ENCODE assay signal across 12 cellular contexts in genomic region chr2:1168856-1169255, GRCh38.
DNase-seq lines count a peak whose midpoint lies in the region; ATAC-seq and TF ChIP-seq lines count a peak whose summit lies in the region.
"Had no signal": no experiment of that assay in that cellular context is flagged by ENCODE, and none has a peak within 500 bp of the region (broad histone marks: within the 10 kb centered on the region; RNA-seq: fewer than 3 reads in every experiment).

No MANE protein-coding gene starts in this region.

- intact Hi-C loops in naive thymus-derived CD4-positive, alpha-beta T cell (cut with micrococcal nuclease), result loop anchor here in 1 of 2 donors (5.0 to 10.0 kb wide), 2 partner anchors 346 to 383 kb away; no protein-coding TSS in a partner anchor
- intact Hi-C loops in left cardiac atrium (cut with DNase I), result no loop called here

- peak; percentile 21 for DNase-seq in NCI-H2171 (lab: John Stamatoyannopoulos, UW)
- no peak for DNase-seq in glutamatergic neuron
- no peak for DNase-seq in naive thymus-derived CD4-positive, alpha-beta T cell
- DNase-seq in activated effector memory CD4-positive, alpha-beta T cell treated with anti-CD3 and anti-CD28 coated beads, Interleukin-2, amount 50 U/mL, for 16 hours, result no peak
- no peak for DNase-seq in left cardiac atrium
- DNase-seq: BE2C, DMS53, H7, IMR-90 had no signal

- H3K27ac ChIP-seq in BLaER1 treated with 17β-estradiol and CSF1 and Interleukin-3, amounts not matched to agents 10 nM and 100 nM, result no peak overlapping the region
- H3K27ac ChIP-seq in naive thymus-derived CD4-positive, alpha-beta T cell (ENCODE audit: low read depth, low read length), result no peak overlapping the region

- ATAC-seq in naive thymus-derived CD4-positive, alpha-beta T cell, result no peak
- ATAC-seq in HG02852 (IDR thresholded peaks at IDR 0.05; ENCODE audit: unreplicated experiment) (no peak), left cardiac atrium (no peak)
- ATAC-seq: GM23338 had no signal

- POLR2A ChIA-PET in naive thymus-derived CD4-positive, alpha-beta T cell (lab: Charles Lee), result no interaction called here

- H3K4me2 ChIP-seq in BLaER1 treated with 17β-estradiol and CSF1 and Interleukin-3, amounts not matched to agents 10 nM and 100 nM, result peak overlapping the region; percentile 28 to 56 (median 45); a peak in 21 of 22 replicates
- H3K4me2 ChIP-seq: GM23338 had no signal

- peaks cover 10% of the 10 kb centered on the region for H3K4me1 Mint-ChIP-seq in glutamatergic neuron (ENCODE audit: low read depth, unreplicated experiment)
- peaks cover 5 to 48% (median 39%) of the 10 kb centered on the region in 7 donors for H3K4me1 Mint-ChIP-seq in naive thymus-derived CD4-positive, alpha-beta T cell
- H3K4me1 Mint-ChIP-seq: GM23338 had no signal

- H3K4me3 Mint-ChIP-seq in glutamatergic neuron (ENCODE audit: unreplicated experiment), result peak overlapping the region; percentile 46
- peak overlapping the region in 4 of 10 donors; percentile 5 to 47 (median 30) for H3K4me3 Mint-ChIP-seq in naive thymus-derived CD4-positive, alpha-beta T cell
- H3K4me3 Mint-ChIP-seq: GM23338 had no signal

- H3K27ac Mint-ChIP-seq in glutamatergic neuron (ENCODE audit: unreplicated experiment), result no peak overlapping the region
- H3K27ac Mint-ChIP-seq in naive thymus-derived CD4-positive, alpha-beta T cell, result peak overlapping the region in 8 of 9 donors; percentile 40 to 85 (median 71)
- H3K27ac Mint-ChIP-seq: GM23338 had no signal

- H3K27me3 ChIP-seq in BLaER1 treated with 17β-estradiol and CSF1 and Interleukin-3, amounts not matched to agents 10 nM and 100 nM, result peaks cover 0 to 42% (median 0%) of the 10 kb centered on the region in 11 experiments; a peak in 6 of 22 replicates
- no peaks in the 10 kb centered on the region for H3K27me3 ChIP-seq in naive thymus-derived CD4-positive, alpha-beta T cell (ENCODE audit: control insufficient read depth in 2 of 2, insufficient read depth in 2 of 2, low read length in 2 of 2)
- H3K27me3 ChIP-seq: BE2C had no signal

- peaks cover 4% of the 10 kb centered on the region for H3K27me3 Mint-ChIP-seq in glutamatergic neuron (ENCODE audit: unreplicated experiment)
- peaks cover 0 to 6% (median 0%) of the 10 kb centered on the region in 5 donors for H3K27me3 Mint-ChIP-seq in naive thymus-derived CD4-positive, alpha-beta T cell

- peaks cover 29 to 80% (median 66%) of the 10 kb centered on the region in 10 experiments for H3K4me1 ChIP-seq in BLaER1 treated with 17β-estradiol and CSF1 and Interleukin-3, amounts not matched to agents 10 nM and 100 nM
- H3K4me1 ChIP-seq in naive thymus-derived CD4-positive, alpha-beta T cell (ENCODE audit: control insufficient read depth in 2 of 2, insufficient read depth in 2 of 2, low read length in 2 of 2), result peaks cover 0 to 15% of the 10 kb centered on the region in 2 donors
- H3K4me1 ChIP-seq: BE2C had no signal

- CTCF ChIA-PET in naive thymus-derived CD4-positive, alpha-beta T cell (lab: Charles Lee), result no interaction called here

- H4K20me1 ChIP-seq in BLaER1 treated with 17β-estradiol and CSF1 and Interleukin-3, amounts not matched to agents 10 nM and 100 nM, result peaks cover 0 to 4% (median 0%) of the 10 kb centered on the region in 11 experiments; a peak in 1 of 22 replicates

- no peak for TF ChIP-seq CTCF in glutamatergic neuron (IDR thresholded peaks at IDR 0.05; ENCODE audit: partially characterized antibody, unreplicated experiment)

- H3K9me3 Mint-ChIP-seq in glutamatergic neuron (ENCODE audit: unreplicated experiment), result peaks cover 2% of the 10 kb centered on the region
- peaks cover 0 to 24% (median 0%) of the 10 kb centered on the region in 11 donors for H3K9me3 Mint-ChIP-seq in naive thymus-derived CD4-positive, alpha-beta T cell

- H3K9ac ChIP-seq in BLaER1 treated with 17β-estradiol and CSF1 and Interleukin-3, amounts not matched to agents 10 nM and 100 nM, result no peak overlapping the region

- peaks cover 7 to 55% (median 25%) of the 10 kb centered on the region in 11 experiments; a peak in 21 of 22 replicates for H3K9me3 ChIP-seq in BLaER1 treated with 17β-estradiol and CSF1 and Interleukin-3, amounts not matched to agents 10 nM and 100 nM (replicated peaks in 1 of 11)
- H3K9me3 ChIP-seq in naive thymus-derived CD4-positive, alpha-beta T cell (ENCODE audit: control insufficient read depth in 2 of 3, low read length in 3 of 3), result no peaks in the 10 kb centered on the region
- H3K9me3 ChIP-seq: BE2C had no signal

- no peak overlapping the region for H3K4me3 ChIP-seq in BLaER1 treated with 17β-estradiol and CSF1 and Interleukin-3, amounts not matched to agents 10 nM and 100 nM
- H3K4me3 ChIP-seq in naive thymus-derived CD4-positive, alpha-beta T cell (ENCODE audit: low read length), result no peak overlapping the region
- H3K4me3 ChIP-seq: GM23338 had no signal

- H3K36me3 Mint-ChIP-seq in glutamatergic neuron (ENCODE audit: unreplicated experiment), result peaks cover 5% of the 10 kb centered on the region
- H3K36me3 Mint-ChIP-seq in naive thymus-derived CD4-positive, alpha-beta T cell, result peaks cover 0 to 10% (median 0%) of the 10 kb centered on the region in 5 donors

- H3K36me3 ChIP-seq in BLaER1 treated with 17β-estradiol and CSF1 and Interleukin-3, amounts not matched to agents 10 nM and 100 nM, result no peaks in the 10 kb centered on the region
- no peaks in the 10 kb centered on the region for H3K36me3 ChIP-seq in naive thymus-derived CD4-positive, alpha-beta T cell (ENCODE audit: control insufficient read depth in 2 of 3, insufficient read depth in 3 of 3, low read length in 3 of 3)
- H3K36me3 ChIP-seq: BE2C had no signal
